Comparison of ENCODE assay signal across 8 cellular contexts in the genomic region with DNA sequence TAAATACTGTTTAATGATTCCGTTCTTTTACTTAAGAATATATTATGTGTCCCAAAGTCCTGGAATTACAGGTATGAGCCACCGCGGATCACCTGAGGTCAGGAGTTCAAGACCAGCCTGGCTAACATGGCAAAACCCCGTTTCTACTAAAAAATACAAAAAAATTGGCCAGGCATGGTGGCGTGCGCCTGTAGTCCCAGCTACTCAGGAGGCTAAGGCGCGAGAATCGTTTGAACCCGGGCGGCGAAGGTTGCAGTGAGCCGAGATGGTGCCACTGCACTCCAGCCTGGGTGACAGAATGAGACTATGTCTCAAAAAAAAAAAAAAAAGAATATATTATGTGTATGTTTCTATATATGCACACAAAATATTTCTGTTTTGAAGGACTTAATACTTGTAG. TPM values are rescaled to one million over a fixed set of nuclear protein-coding genes. Genes with fewer than 3 reads are reported as not detected.
DNase-seq lines count a peak whose midpoint lies in the region; ATAC-seq and TF ChIP-seq lines count a peak whose summit lies in the region.
"Not testable (repeated sequence)": the region's sequence is repeated elsewhere in the genome, so short reads cannot be mapped to it uniquely, and the experiment has no call there.

No MANE protein-coding gene starts in this region.

- H3K4me3 Mint-ChIP-seq in activated T-cell treated with anti-CD3 and anti-CD28 coated beads, Interleukin-2, amount 50 U/mL, for 4 hours, result peak overlapping the region; percentile 90

- H3K9me3 Mint-ChIP-seq in activated T-cell treated with anti-CD3 and anti-CD28 coated beads, Interleukin-2, amount 50 U/mL, for 4 hours, result not testable (repeated sequence)

- H3K9me3 ChIP-seq in OCI-LY3 (ENCODE audit: insufficient read depth, low read length); mucosa of rectum (ENCODE audit: control insufficient read depth in 2 of 2, low read length in 2 of 2); uterus: not testable (repeated sequence)

- H3K4me1 ChIP-seq in OCI-LY3 (ENCODE audit: low read length) (peaks cover 52% of the 10 kb centered on the region), mucosa of rectum (ENCODE audit: control insufficient read depth in 2 of 2, insufficient read depth in 2 of 2, low read length in 2 of 2) (peaks cover 9 to 10% of the 10 kb centered on the region in 2 donors)
- not testable (repeated sequence) for H3K4me1 ChIP-seq in uterus

- not testable (repeated sequence) for TF ChIP-seq CTCF in GM12865 (IDR thresholded peaks at IDR 0.05; ENCODE audit: insufficient read depth, low read depth, low read length, missing control alignments); OCI-LY3 (IDR thresholded peaks at IDR 0.05; ENCODE audit: low read depth, low read length); cardiac fibroblast (IDR thresholded peaks at IDR 0.05; ENCODE audit: low read depth, low read length); fibroblast of villous mesenchyme (IDR thresholded peaks at IDR 0.05; ENCODE audit: insufficient read depth, low read depth, low read length); uterus (IDR thresholded peaks at IDR 0.05)

- not testable (repeated sequence) for H3K27me3 ChIP-seq in OCI-LY3 (ENCODE audit: low read depth, low read length); mucosa of rectum (ENCODE audit: control insufficient read depth in 2 of 2, insufficient read depth in 2 of 2, low read length in 2 of 2); uterus

- not testable (repeated sequence) for H2AFZ ChIP-seq in OCI-LY3 (ENCODE audit: low read depth, low read length)

- H3K9ac ChIP-seq in OCI-LY3 (ENCODE audit: low read length), result peak overlapping the region; percentile 83; the same call in 1 of the 2 replicates
- not testable (repeated sequence) for H3K9ac ChIP-seq in mucosa of rectum (ENCODE audit: low read depth in 1 of 2, low read length in 2 of 2)

- not testable (repeated sequence) for ATAC-seq in activated T-cell treated with anti-CD3 and anti-CD28 coated beads, Interleukin-2, amount 50 U/mL, for 4 hours

- peak overlapping the region; percentile 92 for H3K4me2 ChIP-seq in OCI-LY3 (ENCODE audit: low read length)

- not testable (repeated sequence) for TF ChIP-seq POLR2A in uterus (IDR thresholded peaks at IDR 0.05)

- not testable (repeated sequence) for H3K27me3 Mint-ChIP-seq in activated T-cell treated with anti-CD3 and anti-CD28 coated beads, Interleukin-2, amount 50 U/mL, for 4 hours (ENCODE audit: low read depth)

- H3K36me3 Mint-ChIP-seq in activated T-cell treated with anti-CD3 and anti-CD28 coated beads, Interleukin-2, amount 50 U/mL, for 4 hours (ENCODE audit: insufficient read depth), result peaks cover 16% of the 10 kb centered on the region

- intact Hi-C loops in uterus (cut with DNase I; ENCODE audit: low total_unique reads), result not testable (repeated sequence)

- H3K79me2 ChIP-seq in OCI-LY3 (ENCODE audit: low read length), result peaks cover 21% of the 10 kb centered on the region

- peak overlapping the region; percentile 76 for H3K4me3 ChIP-seq in GM12865 (ENCODE audit: low read depth, low read length)
- peak overlapping the region; percentile 78 for H3K4me3 ChIP-seq in OCI-LY3 (ENCODE audit: low read length)
- H3K4me3 ChIP-seq in cardiac fibroblast (replicated peaks in 1 of 2; ENCODE audit: low read depth in 2 of 2, low read length in 2 of 2), result peak overlapping the region; percentile 72 to 77
- H3K4me3 ChIP-seq in fibroblast of villous mesenchyme (ENCODE audit: low read depth, low read length), result peak overlapping the region; percentile 79
- H3K4me3 ChIP-seq in mucosa of rectum (ENCODE audit: low read length in 2 of 2), result peak overlapping the region; percentile 73 to 87
- peak overlapping the region; percentile 63 for H3K4me3 ChIP-seq in skeletal muscle cell (ENCODE audit: low read depth, low read length)
- peak overlapping the region; percentile 75 to 88 for H3K4me3 ChIP-seq in uterus

- H3K36me3 ChIP-seq in OCI-LY3 (replicated peaks; ENCODE audit: low read depth, low read length) (peaks cover 17% of the 10 kb centered on the region), mucosa of rectum (ENCODE audit: control insufficient read depth in 2 of 2, insufficient read depth in 2 of 2, low read length in 2 of 2) (peaks cover 10 to 19% of the 10 kb centered on the region in 2 donors)
- H3K36me3 ChIP-seq in uterus, result not testable (repeated sequence)

- not testable (repeated sequence) for DNase-seq in GM12865 (ENCODE audit: low read depth); activated T-cell treated with anti-CD3 and anti-CD28 coated beads, Interleukin-2, amount 50 U/mL, for 4 hours; cardiac fibroblast (ENCODE audit: low read depth in 2 of 2); fibroblast of villous mesenchyme (ENCODE audit: low read depth); skeletal muscle cell (ENCODE audit: low read depth); uterus

- H3K4me1 Mint-ChIP-seq in activated T-cell treated with anti-CD3 and anti-CD28 coated beads, Interleukin-2, amount 50 U/mL, for 4 hours (ENCODE audit: low read depth), result peaks cover 25% of the 10 kb centered on the region

- H3K27ac ChIP-seq in OCI-LY3 (ENCODE audit: low read length); mucosa of rectum (ENCODE audit: low read depth in 2 of 2, low read length in 2 of 2): not testable (repeated sequence)
- H3K27ac ChIP-seq in uterus, result peak overlapping the region in 1 of 2 donors; percentile 85

- not testable (repeated sequence) for H4K20me1 ChIP-seq in OCI-LY3 (ENCODE audit: insufficient read depth, low read length)

RNA-seq across cellular contexts. Expression of a gene that starts 1.2 kb away (rescaled TPM):
- 1 to 10 TPM; 5.2 to 5.6 (median 5.5) TPM for total RNA-seq in activated T-cell treated with anti-CD3 and anti-CD28 coated beads, Interleukin-2, amount 50 U/mL, for 4 hours
- total RNA-seq in fibroblast of villous mesenchyme (54.1 and 58.7 TPM in 2 replicates), uterus (10 to 100 TPM; 15.9 to 35.7 (median 21.1) TPM)

RNA-seq across cellular contexts. Expression of a gene that starts 59.7 kb away (rescaled TPM):
- 10 to 100 TPM; 22.3 to 26.5 (median 25.5) TPM for total RNA-seq in activated T-cell treated with anti-CD3 and anti-CD28 coated beads, Interleukin-2, amount 50 U/mL, for 4 hours
- total RNA-seq in fibroblast of villous mesenchyme, result 22.5 and 24.6 TPM in 2 replicates
- total RNA-seq in uterus, result 10 to 100 TPM in 3 of 4 donors, 1 to 10 TPM in 1; 4.1 to 29.7 (median 19.7) TPM

RNA-seq across cellular contexts. Expression of a gene that starts 59.8 kb away (rescaled TPM):
- total RNA-seq in activated T-cell treated with anti-CD3 and anti-CD28 coated beads, Interleukin-2, amount 50 U/mL, for 4 hours, result 10 to 100 TPM; 28.8 to 30.9 (median 29.3) TPM
- total RNA-seq in fibroblast of villous mesenchyme (3.0 and 3.5 TPM in 2 replicates), uterus (10 to 100 TPM in 1 of 4 donors, 1 to 10 TPM in 3; 3.8 to 26.1 (median 5.9) TPM)
